ENCODE assay signal across 14 cellular contexts in genomic region chr11:3130269-3131071, GRCh38. TPM values are rescaled to one million over a fixed set of nuclear protein-coding genes. Genes with fewer than 3 reads are reported as not detected.
DNase-seq lines count a peak whose midpoint lies in the region; ATAC-seq, FAIRE-seq and TF ChIP-seq lines count a peak whose summit lies in the region.
"Had no signal": no experiment of that assay in that cellular context is flagged by ENCODE, and none has a peak within 500 bp of the region (broad histone marks: within the 10 kb centered on the region; RNA-seq: fewer than 3 reads in every experiment).

No MANE protein-coding gene starts in this region.

- no peak for ATAC-seq in natural killer cell
- ATAC-seq in GM18505 (IDR thresholded peaks at IDR 0.05; ENCODE audit: unreplicated experiment): no peak
- ATAC-seq in GM21515 (IDR thresholded peaks at IDR 0.05; ENCODE audit: unreplicated experiment): no peak
- ATAC-seq: naive thymus-derived CD8-positive, alpha-beta T cell had no signal

- no peaks in the 10 kb centered on the region for H3K36me3 Mint-ChIP-seq in natural killer cell
- H3K36me3 Mint-ChIP-seq in activated CD4-positive, alpha-beta memory T cell treated with anti-CD3 and anti-CD28 coated beads, Interleukin-2, amount 10 ng/mL, durations not matched to agents 7 days and 5 days (ENCODE audit: low read depth): no peaks in the 10 kb centered on the region

- no peak overlapping the region for H3K4me3 Mint-ChIP-seq in natural killer cell
- H3K4me3 Mint-ChIP-seq in activated CD4-positive, alpha-beta memory T cell treated with anti-CD3 and anti-CD28 coated beads, Interleukin-2, amount 10 ng/mL, durations not matched to agents 7 days and 5 days: no peak overlapping the region
- H3K4me3 Mint-ChIP-seq: CD4-positive, alpha-beta T cell; naive thymus-derived CD8-positive, alpha-beta T cell; stimulated activated naive CD8-positive, alpha-beta T cell treated with anti-CD3 and anti-CD28 coated beads, Interleukin-15, Interleukin-2, amounts not matched to agents 100 ng/mL and 50 ng/mL, for 24 hours had no signal

- POLR2A ChIA-PET in activated CD4-positive, alpha-beta memory T cell treated with anti-CD3 and anti-CD28 coated beads, Interleukin-2, amount 10 ng/mL, durations not matched to agents 7 days and 5 days (lab: Charles Lee): no interaction called here

- TF ChIP-seq CTCF in natural killer cell (IDR thresholded peaks at IDR 0.05): no peak

- TF ChIP-seq POLR2A in GM12891 (IDR thresholded peaks at IDR 0.05; ENCODE audit: low read depth, low read length) (no peak), GM18505 (IDR thresholded peaks at IDR 0.05; ENCODE audit: borderline replicate concordance, extremely low read depth, insufficient read depth, insufficient read length) (no peak)

- in situ Hi-C loops in T47D (cut with HindIII; ENCODE audit: low pct_unique_long_range_greater_than_20kb, low sequenced_read_pairs): no loop called here

- H3K4me1 Mint-ChIP-seq in natural killer cell: peaks cover 55 to 86% of the 10 kb centered on the region in 2 donors
- no peaks in the 10 kb centered on the region for H3K4me1 Mint-ChIP-seq in activated CD4-positive, alpha-beta memory T cell treated with anti-CD3 and anti-CD28 coated beads, Interleukin-2, amount 10 ng/mL, durations not matched to agents 7 days and 5 days

- DNase-seq in DMS153 treated with DMSO at 0.1 percent for 48 hours (lab: John Stamatoyannopoulos, UW; ENCODE audit: unreplicated experiment) (peak; percentile 39), NCI-H146 treated with DMSO at 0.1 percent for 48 hours (lab: John Stamatoyannopoulos, UW; ENCODE audit: unreplicated experiment) (peak; percentile 6), T47D (ENCODE audit: low read depth in 1 of 2, low spot score in 1 of 2) (peak; percentile 37 to 86), natural killer cell (no peak), GM12891 (ENCODE audit: insufficient read length, low spot score) (no peak)
- no peak for DNase-seq in activated CD4-positive, alpha-beta memory T cell treated with anti-CD3 and anti-CD28 coated beads, Interleukin-2, amount 10 ng/mL, durations not matched to agents 7 days and 5 days
- DNase-seq: amniotic stem cell; stimulated activated CD4-positive, alpha-beta T cell treated with anti-CD3 and anti-CD28 coated beads, Interleukin-2, amount 100 ng/mL, for 24 hours had no signal

- CTCF ChIA-PET in activated CD4-positive, alpha-beta memory T cell treated with anti-CD3 and anti-CD28 coated beads, Interleukin-2, amount 10 ng/mL, durations not matched to agents 7 days and 5 days (lab: Charles Lee): interaction anchor here (0.6 kb wide), 1 partner anchor 49 kb away, joined by 4 read pairs; no protein-coding TSS in a partner anchor

- intact Hi-C loops in natural killer cell (cut with micrococcal nuclease): no loop called here

- H3K9me3 Mint-ChIP-seq in natural killer cell: peaks cover 0 to 4% of the 10 kb centered on the region in 2 donors
- H3K9me3 Mint-ChIP-seq in activated CD4-positive, alpha-beta memory T cell treated with anti-CD3 and anti-CD28 coated beads, Interleukin-2, amount 10 ng/mL, durations not matched to agents 7 days and 5 days: no peaks in the 10 kb centered on the region
- H3K9me3 Mint-ChIP-seq: CD4-positive, alpha-beta T cell; naive thymus-derived CD8-positive, alpha-beta T cell; stimulated activated naive CD8-positive, alpha-beta T cell treated with anti-CD3 and anti-CD28 coated beads, Interleukin-15, Interleukin-2, amounts not matched to agents 100 ng/mL and 50 ng/mL, for 24 hours had no signal

- H3K27me3 Mint-ChIP-seq in natural killer cell (ENCODE audit: low read depth in 2 of 2): no peaks in the 10 kb centered on the region
- H3K27me3 Mint-ChIP-seq in activated CD4-positive, alpha-beta memory T cell treated with anti-CD3 and anti-CD28 coated beads, Interleukin-2, amount 10 ng/mL, durations not matched to agents 7 days and 5 days: no peaks in the 10 kb centered on the region
- H3K27me3 Mint-ChIP-seq: CD4-positive, alpha-beta T cell; naive thymus-derived CD8-positive, alpha-beta T cell; stimulated activated naive CD8-positive, alpha-beta T cell treated with anti-CD3 and anti-CD28 coated beads, Interleukin-15, Interleukin-2, amounts not matched to agents 100 ng/mL and 50 ng/mL, for 24 hours had no signal

- FAIRE-seq in GM12891 (lab: Jason Lieb, UNC): no peak
- FAIRE-seq: endometrium had no signal

- peak overlapping the region; percentile 80 to 93 for H3K27ac Mint-ChIP-seq in natural killer cell
- H3K27ac Mint-ChIP-seq in activated CD4-positive, alpha-beta memory T cell treated with anti-CD3 and anti-CD28 coated beads, Interleukin-2, amount 10 ng/mL, durations not matched to agents 7 days and 5 days: no peak overlapping the region
- H3K27ac Mint-ChIP-seq: CD4-positive, alpha-beta T cell; stimulated activated naive CD8-positive, alpha-beta T cell treated with anti-CD3 and anti-CD28 coated beads, Interleukin-15, Interleukin-2, amounts not matched to agents 100 ng/mL and 50 ng/mL, for 24 hours had no signal

TF ChIP-seq in GM12891, 5 proteins besides CTCF, POLR2A, EP300 and RAD21:
- TF ChIP-seq TAF1 (IDR thresholded peaks at IDR 0.05; ENCODE audit: low read depth, low read length) (no peak), SPI1 (IDR thresholded peaks at IDR 0.05; ENCODE audit: low read depth, low read length) (no peak), POLR2AphosphoS5 (IDR thresholded peaks at IDR 0.05; ENCODE audit: low read depth, low read length) (no peak), PAX5 (IDR thresholded peaks at IDR 0.05; ENCODE audit: insufficient read depth, low read length, severe bottlenecking) (no peak), POU2F2 (IDR thresholded peaks at IDR 0.05; ENCODE audit: low read depth, low read length) (no peak)

RNA-seq across cellular contexts. Expression of gene OSBPL5, which starts 34.6 kb away (rescaled TPM):
- 100 to 1,000 TPM; 375 to 522 (median 377) TPM for total RNA-seq in natural killer cell
- polyA plus RNA-seq in GM12891 (2012; ENCODE audit: low read depth, missing spikeins): not detected
- 1 to 10 TPM; 1.6 to 1.7 TPM for total RNA-seq in activated CD4-positive, alpha-beta memory T cell treated with anti-CD3 and anti-CD28 coated beads, Interleukin-2, amount 10 ng/mL, durations not matched to agents 7 days and 5 days

Comparison
In these comparisons a context has a peak if more than half of its experiments do, and no peak if none do; other contexts are left out.
1. DNase-seq: peak in DMS153 treated with DMSO at 0.1 percent for 48 hours (single experiment), NCI-H146 treated with DMSO at 0.1 percent for 48 hours (single experiment) and T47D (2 of 2); none in natural killer cell (single experiment), GM12891 (single experiment) and activated CD4-positive, alpha-beta memory T cell treated with anti-CD3 and anti-CD28 coated beads, Interleukin-2, amount 10 ng/mL, durations not matched to agents 7 days and 5 days (single experiment).
2. RNA of gene OSBPL5, which starts 34.6 kb away (total RNA-seq): 375 to 522 TPM in natural killer cell; 1.6 to 1.7 TPM in activated CD4-positive, alpha-beta memory T cell treated with anti-CD3 and anti-CD28 coated beads, Interleukin-2, amount 10 ng/mL, durations not matched to agents 7 days and 5 days; every median in the first group is over 100 times any median in the second.